In the genomic region with DNA sequence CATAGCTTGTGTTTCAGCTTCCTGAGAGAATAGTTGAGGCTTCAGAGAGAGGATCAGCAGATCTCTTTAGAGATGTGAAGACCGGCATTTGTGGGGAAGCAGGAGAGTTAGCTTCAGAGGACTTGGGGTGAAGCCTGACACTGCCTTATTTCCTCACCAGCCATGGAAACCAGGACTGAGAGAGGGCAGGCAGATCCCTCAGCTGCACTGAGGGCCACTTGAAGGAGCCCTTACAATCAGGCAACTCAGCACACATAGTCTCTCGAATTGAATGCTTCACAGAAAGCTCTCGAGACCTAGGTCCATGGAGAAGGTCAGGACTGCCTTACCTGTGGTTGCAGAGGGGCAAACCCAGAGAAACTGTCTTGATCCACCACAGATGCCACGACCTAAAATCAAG, we compare ENCODE assay signal across 23 cellular contexts. TPM values are rescaled to one million over a fixed set of nuclear protein-coding genes. Genes with fewer than 3 reads are reported as not detected.
"Had no signal": no experiment of that assay in that cellular context is flagged by ENCODE, and none has a peak within 500 bp of the region (broad histone marks: within the 10 kb centered on the region; RNA-seq: fewer than 3 reads in every experiment).

No MANE protein-coding gene starts in this region.

- H3K36me3 ChIP-seq: brain microvascular endothelial cell, sigmoid colon had no signal

- H3K4me3 ChIP-seq: lung, sigmoid colon, smooth muscle cell, testis, upper lobe of left lung had no signal

- DNase-seq: activated CD4-positive, alpha-beta T cell treated with anti-CD3 and anti-CD28 coated beads, Interleukin-2, amount 50 U/mL, for 48 hours; activated CD8-positive, alpha-beta memory T cell treated with anti-CD3 and anti-CD28 coated beads, Interleukin-2, amount 10 ng/mL, durations not matched to agents 7 days and 5 days; activated gamma-delta T cell; aorta; brain microvascular endothelial cell; caudate nucleus; foreskin fibroblast; immature natural killer cell; naive B cell; sigmoid colon; stimulated activated CD4-positive, alpha-beta T cell treated with anti-CD3 and anti-CD28 coated beads, Interleukin-2, amount 100 ng/mL, for 48 hours; stimulated activated CD8-positive, alpha-beta memory T cell treated with anti-CD3 and anti-CD28 coated beads, Interleukin-4, amount 100 ng/mL, for 48 hours; stimulated activated naive CD4-positive, alpha-beta T cell; T-helper 1 cell; T-helper 9 cell; testis; upper lobe of left lung had no signal

- H3K4me2 ChIP-seq: smooth muscle cell had no signal

- H3K4me1 ChIP-seq: testis had no signal

- ATAC-seq: activated CD8-positive, alpha-beta memory T cell treated with anti-CD3 and anti-CD28 coated beads, Interleukin-2, amount 10 ng/mL, durations not matched to agents 7 days and 5 days; left lobe of liver; WTC11 had no signal

- H3K9me3 ChIP-seq: sigmoid colon, testis, upper lobe of left lung had no signal

- H3K27ac ChIP-seq: brain microvascular endothelial cell, testis had no signal

- FAIRE-seq: colon had no signal

- H3K27me3 ChIP-seq: brain microvascular endothelial cell, sigmoid colon, testis, upper lobe of left lung had no signal

RNA-seq across cellular contexts. Expression of a gene that starts 19.8 kb away (rescaled TPM):
- total RNA-seq: neural crest cell had no signal
